29 cellular contexts compared by ENCODE assay signal in genomic region chr1:41875487-41875886, GRCh38. TPM values are rescaled to one million over a fixed set of nuclear protein-coding genes. Genes with fewer than 3 reads are reported as not detected.
A peak's percentile ranks its signal among the peaks of the same experiment; 100 is the strongest.
DNase-seq lines count a peak whose midpoint lies in the region; ATAC-seq and TF ChIP-seq lines count a peak whose summit lies in the region.
"Had no signal": no experiment of that assay in that cellular context is flagged by ENCODE, and none has a peak within 500 bp of the region (broad histone marks: within the 10 kb centered on the region; RNA-seq: fewer than 3 reads in every experiment).

No MANE protein-coding gene starts in this region.

- peaks cover 26% of the 10 kb centered on the region for H3K4me1 Mint-ChIP-seq in stimulated activated naive CD8-positive, alpha-beta T cell treated with anti-CD3 and anti-CD28 coated beads, Interleukin-15, amount 100 ng/mL, for 72 hours
- H3K4me1 Mint-ChIP-seq: B cell had no signal

- no peaks in the 10 kb centered on the region for H3K36me3 ChIP-seq in gastroesophageal sphincter
- H3K36me3 ChIP-seq in lower lobe of right lung = no peaks in the 10 kb centered on the region
- H3K36me3 ChIP-seq in aorta (ENCODE audit: control insufficient read depth in 1 of 2, insufficient read depth in 2 of 2, low read length in 1 of 2) = no peaks in the 10 kb centered on the region
- H3K36me3 ChIP-seq: HAP-1, thyroid gland had no signal

- H3K4me1 ChIP-seq in gastroesophageal sphincter (peaks cover 0 to 18% (median 0%) of the 10 kb centered on the region in 3 donors), lower lobe of right lung (peaks cover 21% of the 10 kb centered on the region), aorta (ENCODE audit: control insufficient read depth in 1 of 2, insufficient read depth in 2 of 2, low read length in 2 of 2) (no peaks in the 10 kb centered on the region)

- no peaks in the 10 kb centered on the region for H3K27me3 Mint-ChIP-seq in stimulated activated naive CD8-positive, alpha-beta T cell treated with anti-CD3 and anti-CD28 coated beads, Interleukin-15, amount 100 ng/mL, for 72 hours
- H3K27me3 Mint-ChIP-seq: activated CD4-positive, alpha-beta T cell treated with anti-CD3 and anti-CD28 coated beads, Interleukin-2, amount 10 ng/mL, durations not matched to agents 24 days and 14 days; B cell; T-cell had no signal

- H3K27ac ChIP-seq in gastroesophageal sphincter (no peak overlapping the region), lower lobe of right lung (no peak overlapping the region), aorta (ENCODE audit: low read depth in 1 of 2, low read length in 2 of 2) (no peak overlapping the region)
- H3K27ac ChIP-seq: thyroid gland had no signal

- no peaks in the 10 kb centered on the region for H3K9me3 ChIP-seq in gastroesophageal sphincter
- H3K9me3 ChIP-seq in lower lobe of right lung = no peaks in the 10 kb centered on the region
- no peaks in the 10 kb centered on the region for H3K9me3 ChIP-seq in aorta (ENCODE audit: control insufficient read depth, low read length)
- H3K9me3 ChIP-seq: HAP-1, thyroid gland had no signal

- TF ChIP-seq EP300 in gastroesophageal sphincter (IDR thresholded peaks at IDR 0.05) = no peak

- H3K27ac Mint-ChIP-seq in stimulated activated naive CD8-positive, alpha-beta T cell treated with anti-CD3 and anti-CD28 coated beads, Interleukin-15, amount 100 ng/mL, for 72 hours = no peak overlapping the region
- H3K27ac Mint-ChIP-seq: activated CD4-positive, alpha-beta T cell treated with anti-CD3 and anti-CD28 coated beads, Interleukin-2, amount 10 ng/mL, durations not matched to agents 24 days and 14 days; B cell; CD8-positive, alpha-beta T cell; T-cell; WTC11 had no signal

- intact Hi-C loops in lower lobe of right lung (cut with DNase I) (no loop called here), aorta (cut with DNase I) (no loop called here)

- no peak overlapping the region for H3K4me3 ChIP-seq in gastroesophageal sphincter
- no peak overlapping the region for H3K4me3 ChIP-seq in lower lobe of right lung
- H3K4me3 ChIP-seq in aorta (ENCODE audit: low read length in 2 of 2) = no peak overlapping the region
- H3K4me3 ChIP-seq: HAP-1, thyroid gland had no signal

- no peak overlapping the region for H3K4me3 Mint-ChIP-seq in stimulated activated naive CD8-positive, alpha-beta T cell treated with anti-CD3 and anti-CD28 coated beads, Interleukin-15, amount 100 ng/mL, for 72 hours
- H3K4me3 Mint-ChIP-seq: activated CD4-positive, alpha-beta T cell treated with anti-CD3 and anti-CD28 coated beads, Interleukin-2, amount 10 ng/mL, durations not matched to agents 24 days and 14 days; B cell; brain; CD8-positive, alpha-beta T cell; T-cell; WTC11 had no signal

- whole genome bisulfite sequencing in gastroesophageal sphincter (ENCODE audit: low coverage in 1 of 2), 2 donors = 41 to 100% methylated on average over 1 to 2 of the region's 3 CpGs
- 83 to 86% methylated on average over 3 of the region's 3 CpGs for WGBS in aorta, 2 donors

- H3K9me3 Mint-ChIP-seq in stimulated activated naive CD8-positive, alpha-beta T cell treated with anti-CD3 and anti-CD28 coated beads, Interleukin-15, amount 100 ng/mL, for 72 hours = no peaks in the 10 kb centered on the region
- H3K9me3 Mint-ChIP-seq: activated CD4-positive, alpha-beta T cell treated with anti-CD3 and anti-CD28 coated beads, Interleukin-2, amount 10 ng/mL, durations not matched to agents 24 days and 14 days; brain; CD8-positive, alpha-beta T cell; T-cell; WTC11 had no signal

- no peak for DNase-seq in stimulated activated naive CD8-positive, alpha-beta T cell treated with anti-CD3 and anti-CD28 coated beads, Interleukin-15, amount 100 ng/mL, for 72 hours
- no peak for DNase-seq in stimulated activated naive CD8-positive, alpha-beta T cell treated with anti-CD3 and anti-CD28 coated beads, Interleukin-15, Interleukin-2, amounts not matched to agents 100 U/mL and 50 U/mL, for 24 hours
- no peak for DNase-seq in lower lobe of right lung
- no peak for DNase-seq in aorta
- DNase-seq in occipital lobe (lab: John Stamatoyannopoulos, UW) = no peak
- DNase-seq in GM10266 (ENCODE audit: extremely low spot score) = no peak
- DNase-seq: activated CD4-positive, alpha-beta T cell treated with anti-CD3 and anti-CD28 coated beads, Interleukin-2, amount 10 ng/mL, durations not matched to agents 24 days and 14 days; activated naive CD4-positive, alpha-beta T cell; activated T-cell treated with anti-CD3 and anti-CD28 coated beads, Interleukin-2, amount 50 U/mL, for 48 hours; CD8-positive, alpha-beta T cell; hippocampal formation; Kasumi-1; left colon; MV-4-11; NCI-H146; NCI-H446 treated with DMSO at 0.1 percent for 48 hours; NCI-H774; posterior cingulate gyrus; RPMI8226; stimulated activated CD4-positive, alpha-beta T cell treated with anti-CD3 and anti-CD28 coated beads, Interleukin-2, amount 100 ng/mL, for 48 hours; T-cell; thyroid gland had no signal

- no peak for TF ChIP-seq POLR2A in gastroesophageal sphincter (IDR thresholded peaks at IDR 0.05)

- ATAC-seq in stimulated activated naive CD8-positive, alpha-beta T cell treated with anti-CD3 and anti-CD28 coated beads, Interleukin-15, amount 100 ng/mL, for 72 hours = peak; percentile 7
- no peak for ATAC-seq in stimulated activated naive CD8-positive, alpha-beta T cell treated with anti-CD3 and anti-CD28 coated beads, Interleukin-15, Interleukin-2, amounts not matched to agents 100 U/mL and 50 U/mL, for 24 hours
- ATAC-seq in gastroesophageal sphincter (peak; percentile 19), lower lobe of right lung (peak; percentile 22 to 28), aorta (ENCODE audit: low FRiP score) (peak; percentile 50), GM21447 (IDR thresholded peaks at IDR 0.05; ENCODE audit: unreplicated experiment) (no peak)
- ATAC-seq: CD8-positive, alpha-beta T cell; left colon; sciatic nerve had no signal

- TF ChIP-seq CTCF in gastroesophageal sphincter (IDR thresholded peaks at IDR 0.05) = no peak
- TF ChIP-seq CTCF in lower lobe of right lung (IDR thresholded peaks at IDR 0.05) = no peak
- no peak for TF ChIP-seq CTCF in GM10266 (IDR thresholded peaks at IDR 0.05; ENCODE audit: control insufficient read depth, insufficient read depth, low read depth, missing control alignments)

- no peaks in the 10 kb centered on the region for H3K27me3 ChIP-seq in gastroesophageal sphincter
- H3K27me3 ChIP-seq in lower lobe of right lung (ENCODE audit: low read depth) = no peaks in the 10 kb centered on the region
- no peaks in the 10 kb centered on the region for H3K27me3 ChIP-seq in aorta (ENCODE audit: control insufficient read depth in 1 of 2, insufficient read depth in 2 of 2, low read length in 1 of 2)
- H3K27me3 ChIP-seq: thyroid gland had no signal

RNA-seq across cellular contexts. Expression of gene HIVEP3, which starts 43.2 kb away (rescaled TPM):
- total RNA-seq in gastroesophageal sphincter (1 to 10 TPM; 1.9 to 3.8 (median 2.8) TPM), lower lobe of right lung (11.6 TPM), aorta (1 to 10 TPM; 5.2 to 6.3 TPM), occipital lobe (21.5 TPM)
- 1 to 10 TPM; 1.6 to 2.8 TPM for polyA plus RNA-seq in aorta

Comparison
In these comparisons a context has a peak if more than half of its experiments do, and no peak if none do; other contexts are left out.
1. ATAC-seq: peak in stimulated activated naive CD8-positive, alpha-beta T cell treated with anti-CD3 and anti-CD28 coated beads, Interleukin-15, amount 100 ng/mL, for 72 hours (single experiment), gastroesophageal sphincter (single experiment), lower lobe of right lung (2 of 2) and aorta (single experiment); none in stimulated activated naive CD8-positive, alpha-beta T cell treated with anti-CD3 and anti-CD28 coated beads, Interleukin-15, Interleukin-2, amounts not matched to agents 100 U/mL and 50 U/mL, for 24 hours (single experiment) and GM21447 (single experiment).